In genomic region chr13:87128006-87128405, GRCh38 we compare ENCODE assay signal across 14 cellular contexts.
A peak's percentile ranks its signal among the peaks of the same experiment; 100 is the strongest.
DNase-seq lines count a peak whose midpoint lies in the region; ATAC-seq and TF ChIP-seq lines count a peak whose summit lies in the region.
"Had no signal": no experiment of that assay in that cellular context is flagged by ENCODE, and none has a peak within 500 bp of the region (broad histone marks: within the 10 kb centered on the region; RNA-seq: fewer than 3 reads in every experiment).

No MANE protein-coding gene starts in this region.

- peaks cover 28% of the 10 kb centered on the region for H3K4me1 Mint-ChIP-seq in GM23338
- H3K4me1 Mint-ChIP-seq: IgD-negative memory B cell had no signal

- H3K36me3 ChIP-seq in A673 (ENCODE audit: insufficient read depth, low read length, poor library complexity, severe bottlenecking): no peaks in the 10 kb centered on the region
- no peaks in the 10 kb centered on the region for H3K36me3 ChIP-seq in GM23338 (ENCODE audit: insufficient read depth)
- no peaks in the 10 kb centered on the region for H3K36me3 ChIP-seq in BE2C
- H3K36me3 ChIP-seq: spleen, uterus had no signal

- intact Hi-C loops in A673 (cut with micrococcal nuclease; ENCODE audit: unreplicated experiment): no loop called here

- peak; percentile 22 for DNase-seq in A673 (ENCODE audit: low spot score)
- DNase-seq in GM23338 (ENCODE audit: low spot score): peak; percentile 85
- peak; percentile 54 for DNase-seq in NOMO-1 treated with DMSO at 0.1 percent for 48 hours (lab: John Stamatoyannopoulos, UW; ENCODE audit: unreplicated experiment)
- DNase-seq in fibroblast of pulmonary artery (ENCODE audit: low read depth): peak; percentile 37
- DNase-seq in BE2C: no peak
- DNase-seq: CD4-positive, alpha-beta memory T cell; natural killer cell; spleen; uterus had no signal

- no peak for TF ChIP-seq CTCF in A673 (conservative IDR thresholded peaks at IDR 0.05; ENCODE audit: low read depth, low read length)
- TF ChIP-seq CTCF in GM23338 (conservative IDR thresholded peaks at IDR 0.05; ENCODE audit: low read depth in 2 of 2): no peak
- TF ChIP-seq CTCF in fibroblast of pulmonary artery (IDR thresholded peaks at IDR 0.05; ENCODE audit: low read length, missing control alignments): no peak
- TF ChIP-seq CTCF in BE2C (IDR thresholded peaks at IDR 0.05; ENCODE audit: low read depth, low read length): no peak

- H2AFZ ChIP-seq in GM23338: no peak overlapping the region

- no peaks in the 10 kb centered on the region for H3K9me3 Mint-ChIP-seq in GM23338

- no peaks in the 10 kb centered on the region for H3K36me3 Mint-ChIP-seq in GM23338 (ENCODE audit: low read depth)
- H3K36me3 Mint-ChIP-seq: activated naive CD8-positive, alpha-beta T cell; CD4-positive, alpha-beta memory T cell; natural killer cell had no signal

- no peak overlapping the region for H3K27ac Mint-ChIP-seq in GM23338
- H3K27ac Mint-ChIP-seq: activated naive CD8-positive, alpha-beta T cell; CD4-positive, alpha-beta memory T cell; IgD-negative memory B cell; natural killer cell had no signal

- H3K4me3 ChIP-seq in A673 (ENCODE audit: low read depth, low read length, poor library complexity, severe bottlenecking): no peak overlapping the region
- no peak overlapping the region for H3K4me3 ChIP-seq in GM23338
- H3K4me3 ChIP-seq in fibroblast of pulmonary artery (replicated peaks; ENCODE audit: low read depth, low read length): no peak overlapping the region
- H3K4me3 ChIP-seq in BE2C (ENCODE audit: low read depth, low read length): no peak overlapping the region
- H3K4me3 ChIP-seq: spleen, uterus had no signal

- no peak overlapping the region for H3K4me3 Mint-ChIP-seq in GM23338
- H3K4me3 Mint-ChIP-seq: activated naive CD8-positive, alpha-beta T cell; CD4-positive, alpha-beta memory T cell; IgD-negative memory B cell; natural killer cell had no signal

- H4K20me1 ChIP-seq in GM23338 (replicated peaks; ENCODE audit: insufficient read depth): no peaks in the 10 kb centered on the region

- CTCF ChIA-PET in A673 (lab: Charles Lee): no interaction called here

- ATAC-seq in GM23338 (peak; percentile 98), HG02970 (IDR thresholded peaks at IDR 0.05; ENCODE audit: low FRiP score, unreplicated experiment) (no peak), GM19395 (IDR thresholded peaks at IDR 0.05; ENCODE audit: unreplicated experiment) (no peak)
- ATAC-seq in activated CD4-positive, CD25-positive, alpha-beta regulatory T cell treated with anti-CD3 and anti-CD28 coated beads, Interleukin-2, amount 50 U/mL, for 24 hours: no peak
- ATAC-seq: natural killer cell had no signal

- H3K9me2 ChIP-seq in GM23338 (ENCODE audit: insufficient read depth): no peaks in the 10 kb centered on the region

- H3K9me3 ChIP-seq in A673 (ENCODE audit: low read depth, low read length, poor library complexity, severe bottlenecking) (no peaks in the 10 kb centered on the region), BE2C (no peaks in the 10 kb centered on the region)
- H3K9me3 ChIP-seq: spleen, uterus had no signal

- H3K27ac ChIP-seq in A673 (ENCODE audit: low read depth, low read length, poor library complexity, severe bottlenecking) (no peak overlapping the region), GM23338 (ENCODE audit: low read depth) (no peak overlapping the region)
- H3K27ac ChIP-seq: spleen, uterus had no signal

- H3K4me2 ChIP-seq in GM23338: no peak overlapping the region

- no peaks in the 10 kb centered on the region for H3F3A ChIP-seq in GM23338 (replicated peaks; ENCODE audit: low read depth)

- POLR2A ChIA-PET in A673 (lab: Charles Lee; ENCODE audit: low non-redundant PET): no interaction called here

- no peaks in the 10 kb centered on the region for H3K79me2 ChIP-seq in GM23338 (replicated peaks; ENCODE audit: insufficient read depth)

- BruUV-seq in A673 (replicated peaks; lab: Mats Ljungman, UMichigan): no TSS peak

- peaks cover 12% of the 10 kb centered on the region for H3K4me1 ChIP-seq in A673 (ENCODE audit: insufficient read depth, low read length, poor library complexity, severe bottlenecking)
- H3K4me1 ChIP-seq in GM23338 (ENCODE audit: insufficient read depth): no peaks in the 10 kb centered on the region
- no peaks in the 10 kb centered on the region for H3K4me1 ChIP-seq in BE2C
- H3K4me1 ChIP-seq: spleen, uterus had no signal

- no peaks in the 10 kb centered on the region for H3K27me3 ChIP-seq in A673 (replicated peaks; ENCODE audit: insufficient read depth, low read depth, low read length, poor library complexity)
- H3K27me3 ChIP-seq in GM23338 (ENCODE audit: insufficient read depth): no peaks in the 10 kb centered on the region
- H3K27me3 ChIP-seq in BE2C: no peaks in the 10 kb centered on the region
- H3K27me3 ChIP-seq: spleen, uterus had no signal

- peaks cover 2% of the 10 kb centered on the region for H3K27me3 Mint-ChIP-seq in GM23338 (ENCODE audit: insufficient read depth, low read depth, poor library complexity)
- H3K27me3 Mint-ChIP-seq: activated naive CD8-positive, alpha-beta T cell; CD4-positive, alpha-beta memory T cell; IgD-negative memory B cell had no signal

TF ChIP-seq in GM23338, 12 proteins besides CTCF, POLR2A, EP300 and RAD21 (continues in another document):
- TF ChIP-seq ZNF114 (CRISPR knock-in tag; IDR thresholded peaks at IDR 0.05) (no peak), ETS1 (IDR thresholded peaks at IDR 0.05) (no peak), STAT1 (IDR thresholded peaks at IDR 0.05; ENCODE audit: unreplicated experiment) (no peak), JUNB (IDR thresholded peaks at IDR 0.05; ENCODE audit: unreplicated experiment) (no peak), REST (IDR thresholded peaks at IDR 0.05; ENCODE audit: unreplicated experiment) (no peak), EZH2 (IDR thresholded peaks at IDR 0.05; ENCODE audit: low read depth, unreplicated experiment) (no peak)
